ENCODE assay signal across 1 cellular context in the genomic region with DNA sequence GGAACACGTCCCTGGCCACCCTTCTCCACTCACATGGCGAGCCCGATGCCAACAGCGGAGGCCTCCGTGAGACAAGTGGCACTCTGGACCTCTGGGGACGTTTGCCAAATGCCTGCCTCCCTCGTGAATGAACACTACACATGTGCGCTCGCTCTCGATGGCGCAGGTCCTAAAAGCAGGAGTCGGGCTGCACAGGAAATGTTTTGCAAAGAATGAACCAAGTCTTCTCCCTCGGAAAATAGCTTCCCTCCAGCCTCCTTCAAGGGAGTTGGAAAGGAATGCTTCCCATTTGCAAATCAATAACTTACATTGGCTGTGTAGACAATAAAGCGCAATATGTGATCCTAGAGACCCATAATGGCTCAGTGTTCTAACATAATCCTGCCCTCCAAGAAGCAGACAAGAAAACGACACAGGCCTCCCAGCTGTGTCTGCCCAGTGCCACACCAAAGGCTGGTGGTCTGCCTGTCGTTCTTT.
TF ChIP-seq lines count a peak whose summit lies in the region.

No MANE protein-coding gene starts in this region.

TF ChIP-seq in WTC11, 78 proteins besides CTCF, POLR2A, EP300 and RAD21 (continued from another document):
- TF ChIP-seq, protein P1, sequence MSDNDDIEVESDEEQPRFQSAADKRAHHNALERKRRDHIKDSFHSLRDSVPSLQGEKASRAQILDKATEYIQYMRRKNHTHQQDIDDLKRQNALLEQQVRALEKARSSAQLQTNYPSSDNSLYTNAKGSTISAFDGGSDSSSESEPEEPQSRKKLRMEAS (CRISPR knock-in tag; IDR thresholded peaks at IDR 0.05), result peak; percentile 76
- TF ChIP-seq ZNF232 (CRISPR knock-in tag; IDR thresholded peaks at IDR 0.05) (no peak), ATF1 (CRISPR knock-in tag; IDR thresholded peaks at IDR 0.05) (no peak), RORB (CRISPR knock-in tag; IDR thresholded peaks at IDR 0.05) (no peak), CREB1 (CRISPR knock-in tag; IDR thresholded peaks at IDR 0.05) (no peak), TCF7 (CRISPR knock-in tag; IDR thresholded peaks at IDR 0.05; ENCODE audit: low read depth) (no peak), ZNF423 (CRISPR knock-in tag; IDR thresholded peaks at IDR 0.05) (no peak)
- TF ChIP-seq, protein P2, sequence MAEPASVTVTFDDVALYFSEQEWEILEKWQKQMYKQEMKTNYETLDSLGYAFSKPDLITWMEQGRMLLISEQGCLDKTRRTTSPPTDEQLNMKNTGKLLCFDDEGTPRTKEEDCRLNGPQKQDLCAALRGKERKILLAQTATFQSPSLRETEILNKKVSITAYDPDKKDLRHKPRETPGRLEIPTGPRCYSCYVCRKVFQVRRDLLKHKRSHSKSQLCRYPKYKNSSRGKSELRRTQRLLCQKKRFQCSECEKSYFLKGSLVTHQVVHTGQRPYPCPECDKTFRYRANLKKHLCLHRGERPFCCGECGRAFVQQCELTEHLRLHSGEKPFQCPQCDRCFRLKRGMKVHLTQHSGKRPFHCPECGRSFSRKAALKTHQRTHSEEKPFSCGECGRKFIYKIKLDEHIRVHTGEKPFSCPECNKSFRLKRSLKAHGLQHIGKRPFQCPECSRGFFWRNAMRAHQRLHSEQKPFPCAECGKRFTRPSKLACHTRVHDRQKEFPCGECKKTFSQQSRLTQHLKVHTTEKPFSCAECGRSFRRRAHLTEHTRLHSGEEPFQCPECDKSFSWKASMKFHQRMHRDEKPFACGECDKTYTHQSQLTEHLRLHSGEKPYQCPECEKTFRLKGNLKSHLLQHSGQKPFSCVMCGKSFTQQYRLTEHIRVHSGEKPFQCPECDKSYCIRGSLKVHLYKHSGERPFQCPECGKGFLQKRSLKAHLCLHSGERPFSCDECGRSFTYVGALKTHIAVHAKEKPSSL (CRISPR knock-in tag; conservative IDR thresholded peaks at IDR 0.05), result no peak
- TF ChIP-seq, protein P3, sequence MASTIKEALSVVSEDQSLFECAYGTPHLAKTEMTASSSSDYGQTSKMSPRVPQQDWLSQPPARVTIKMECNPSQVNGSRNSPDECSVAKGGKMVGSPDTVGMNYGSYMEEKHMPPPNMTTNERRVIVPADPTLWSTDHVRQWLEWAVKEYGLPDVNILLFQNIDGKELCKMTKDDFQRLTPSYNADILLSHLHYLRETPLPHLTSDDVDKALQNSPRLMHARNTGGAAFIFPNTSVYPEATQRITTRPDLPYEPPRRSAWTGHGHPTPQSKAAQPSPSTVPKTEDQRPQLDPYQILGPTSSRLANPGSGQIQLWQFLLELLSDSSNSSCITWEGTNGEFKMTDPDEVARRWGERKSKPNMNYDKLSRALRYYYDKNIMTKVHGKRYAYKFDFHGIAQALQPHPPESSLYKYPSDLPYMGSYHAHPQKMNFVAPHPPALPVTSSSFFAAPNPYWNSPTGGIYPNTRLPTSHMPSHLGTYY (CRISPR knock-in tag; IDR thresholded peaks at IDR 0.05), result no peak
